In genomic region chr12:46609671-46610070, GRCh38 we compare ENCODE assay signal across 18 cellular contexts.
DNase-seq lines count a peak whose midpoint lies in the region; ATAC-seq and TF ChIP-seq lines count a peak whose summit lies in the region.
"Had no signal": no experiment of that assay in that cellular context is flagged by ENCODE, and none has a peak within 500 bp of the region (broad histone marks: within the 10 kb centered on the region; RNA-seq: fewer than 3 reads in every experiment).

No MANE protein-coding gene starts in this region.

- H3K27ac ChIP-seq in CD4-positive, CD25-positive, alpha-beta regulatory T cell (ENCODE audit: insufficient read depth, low read length, poor library complexity, severe bottlenecking) = no peak overlapping the region
- H3K27ac ChIP-seq in CD8-positive, alpha-beta T cell (ENCODE audit: low read depth, low read length) = no peak overlapping the region

- H3K4me1 ChIP-seq in CD4-positive, CD25-positive, alpha-beta regulatory T cell (ENCODE audit: control insufficient read depth, insufficient read depth, low read length, poor library complexity, severe bottlenecking) = peaks cover 21% of the 10 kb centered on the region
- H3K4me1 ChIP-seq in CD8-positive, alpha-beta T cell (ENCODE audit: insufficient read depth, low read length) = peaks cover 30% of the 10 kb centered on the region

- peak overlapping the region; percentile 20 to 75 (median 33) for H3K27ac Mint-ChIP-seq in CD4-positive, CD25-positive, alpha-beta regulatory T cell
- peak overlapping the region; percentile 65 for H3K27ac Mint-ChIP-seq in CD8-positive, alpha-beta T cell
- H3K27ac Mint-ChIP-seq in activated CD4-positive, alpha-beta memory T cell treated with anti-CD3 and anti-CD28 coated beads, Interleukin-2, amount 10 ng/mL, durations not matched to agents 7 days and 5 days = peak overlapping the region; percentile 77

- peak overlapping the region; percentile 23 for H3K4me3 ChIP-seq in CD4-positive, CD25-positive, alpha-beta regulatory T cell (ENCODE audit: low read depth, low read length)
- no peak overlapping the region for H3K4me3 ChIP-seq in CD8-positive, alpha-beta T cell (ENCODE audit: low read depth, low read length)
- H3K4me3 ChIP-seq: suprapubic skin had no signal

- TF ChIP-seq CTCF in CD8-positive, alpha-beta T cell (IDR thresholded peaks at IDR 0.05) = no peak

- peak overlapping the region; percentile 13 to 70 (median 58) for H3K4me3 Mint-ChIP-seq in CD4-positive, CD25-positive, alpha-beta regulatory T cell
- H3K4me3 Mint-ChIP-seq in CD8-positive, alpha-beta T cell = peak overlapping the region; percentile 58
- H3K4me3 Mint-ChIP-seq in activated CD4-positive, alpha-beta memory T cell treated with anti-CD3 and anti-CD28 coated beads, Interleukin-2, amount 10 ng/mL, durations not matched to agents 7 days and 5 days = no peak overlapping the region

- CTCF ChIA-PET in CD8-positive, alpha-beta T cell (lab: Charles Lee) = interaction anchor here (0.7 to 0.8 kb wide), 2 partner anchors 56 to 65 kb away, joined by 3 read pairs; no protein-coding TSS in a partner anchor
- CTCF ChIA-PET in activated CD4-positive, alpha-beta memory T cell treated with anti-CD3 and anti-CD28 coated beads, Interleukin-2, amount 10 ng/mL, durations not matched to agents 7 days and 5 days (lab: Charles Lee) = interaction anchor here (1.0 to 1.2 kb wide), 2 partner anchors 14 to 24 kb away, joined by 3 read pairs; no protein-coding TSS in a partner anchor

- intact Hi-C loops in CD8-positive, alpha-beta T cell (cut with DNase I, micrococcal nuclease) = loop anchor here in 1 of 2 experiments (2.0 kb wide), 1 partner anchor 51 kb away; no protein-coding TSS in a partner anchor

- H3K4me1 Mint-ChIP-seq in CD4-positive, CD25-positive, alpha-beta regulatory T cell = peaks cover 8 to 41% (median 21%) of the 10 kb centered on the region in 4 donors
- H3K4me1 Mint-ChIP-seq in CD8-positive, alpha-beta T cell (ENCODE audit: low read depth) = peaks cover 46% of the 10 kb centered on the region
- H3K4me1 Mint-ChIP-seq in activated CD4-positive, alpha-beta memory T cell treated with anti-CD3 and anti-CD28 coated beads, Interleukin-2, amount 10 ng/mL, durations not matched to agents 7 days and 5 days = peaks cover 29% of the 10 kb centered on the region

- no peaks in the 10 kb centered on the region for H3K9me3 ChIP-seq in CD4-positive, CD25-positive, alpha-beta regulatory T cell (ENCODE audit: control insufficient read depth in 2 of 2, low read length in 2 of 2)
- H3K9me3 ChIP-seq in CD8-positive, alpha-beta T cell (ENCODE audit: low read length) = no peaks in the 10 kb centered on the region
- H3K9me3 ChIP-seq: suprapubic skin had no signal

- H3K9me3 Mint-ChIP-seq in CD4-positive, CD25-positive, alpha-beta regulatory T cell = peaks cover 0 to 7% (median 3%) of the 10 kb centered on the region in 7 donors
- H3K9me3 Mint-ChIP-seq in CD8-positive, alpha-beta T cell = peaks cover 8% of the 10 kb centered on the region
- H3K9me3 Mint-ChIP-seq in activated CD4-positive, alpha-beta memory T cell treated with anti-CD3 and anti-CD28 coated beads, Interleukin-2, amount 10 ng/mL, durations not matched to agents 7 days and 5 days = peaks cover 27% of the 10 kb centered on the region

- H3K27me3 ChIP-seq in CD4-positive, CD25-positive, alpha-beta regulatory T cell (ENCODE audit: control insufficient read depth, insufficient read depth, low read length) = peaks cover 2% of the 10 kb centered on the region
- no peaks in the 10 kb centered on the region for H3K27me3 ChIP-seq in CD8-positive, alpha-beta T cell (ENCODE audit: insufficient read depth, low read length)
- H3K27me3 ChIP-seq: suprapubic skin had no signal

- no peak for DNase-seq in CD4-positive, CD25-positive, alpha-beta regulatory T cell
- no peak for DNase-seq in CD8-positive, alpha-beta T cell
- no peak for DNase-seq in activated CD4-positive, alpha-beta memory T cell treated with anti-CD3 and anti-CD28 coated beads, Interleukin-2, amount 10 ng/mL, durations not matched to agents 7 days and 5 days
- DNase-seq in mucosa of gallbladder (ENCODE audit: low spot score) = peak; percentile 66
- DNase-seq in cerebellar cortex (ENCODE audit: low spot score) = no peak
- no peak for DNase-seq in NOMO-1 (lab: John Stamatoyannopoulos, UW; ENCODE audit: unreplicated experiment in 2 of 2)
- DNase-seq: activated gamma-delta T cell treated with Interleukin-2 at 50 U/mL for 16 hours; AML-193; cortex of kidney; kidney; mesendoderm; NCI-H2171 treated with DMSO at 0.1 percent for 48 hours; NCI-H82; stimulated activated CD8-positive, alpha-beta memory T cell treated with anti-CD3 and anti-CD28 coated beads, Interleukin-4, amount 100 ng/mL, for 48 hours had no signal

- H3K36me3 ChIP-seq in CD4-positive, CD25-positive, alpha-beta regulatory T cell (ENCODE audit: control insufficient read depth, insufficient read depth, low read length) = no peaks in the 10 kb centered on the region
- no peaks in the 10 kb centered on the region for H3K36me3 ChIP-seq in CD8-positive, alpha-beta T cell (ENCODE audit: insufficient read depth, low read length)
- H3K36me3 ChIP-seq: suprapubic skin had no signal

- no peak for ATAC-seq in CD4-positive, CD25-positive, alpha-beta regulatory T cell (ENCODE audit: low read depth in 2 of 2)
- no peak for ATAC-seq in CD8-positive, alpha-beta T cell
- ATAC-seq in GM21723 (IDR thresholded peaks at IDR 0.05; ENCODE audit: unreplicated experiment) = no peak
- no peak for ATAC-seq in GM21447 (IDR thresholded peaks at IDR 0.05; ENCODE audit: unreplicated experiment)
- ATAC-seq: Panc1 had no signal

- H3K36me3 Mint-ChIP-seq in CD4-positive, CD25-positive, alpha-beta regulatory T cell = peaks cover 10% of the 10 kb centered on the region
- peaks cover 2% of the 10 kb centered on the region for H3K36me3 Mint-ChIP-seq in CD8-positive, alpha-beta T cell
- peaks cover 41% of the 10 kb centered on the region for H3K36me3 Mint-ChIP-seq in activated CD4-positive, alpha-beta memory T cell treated with anti-CD3 and anti-CD28 coated beads, Interleukin-2, amount 10 ng/mL, durations not matched to agents 7 days and 5 days (ENCODE audit: low read depth)

- H3K27me3 Mint-ChIP-seq in CD4-positive, CD25-positive, alpha-beta regulatory T cell = peaks cover 4% of the 10 kb centered on the region
- no peaks in the 10 kb centered on the region for H3K27me3 Mint-ChIP-seq in CD8-positive, alpha-beta T cell (ENCODE audit: low read depth)
- H3K27me3 Mint-ChIP-seq in activated CD4-positive, alpha-beta memory T cell treated with anti-CD3 and anti-CD28 coated beads, Interleukin-2, amount 10 ng/mL, durations not matched to agents 7 days and 5 days = no peaks in the 10 kb centered on the region

- POLR2A ChIA-PET in CD8-positive, alpha-beta T cell (lab: Charles Lee) = interaction anchor here (0.6 to 2.7 kb wide), 5 partner anchors 14 to 239 kb away, joined by 3 to 10 read pairs (median 3); no protein-coding TSS in a partner anchor
- POLR2A ChIA-PET in activated CD4-positive, alpha-beta memory T cell treated with anti-CD3 and anti-CD28 coated beads, Interleukin-2, amount 10 ng/mL, durations not matched to agents 7 days and 5 days (lab: Charles Lee) = interaction anchor here (0.7 to 1.8 kb wide), 9 partner anchors 14 to 238 kb away, joined by 3 to 8 read pairs (median 4); no protein-coding TSS in a partner anchor
